ENCODE assay signal across 17 cellular contexts in genomic region chr17:80955078-80955477, GRCh38.
"Had no signal": no experiment of that assay in that cellular context is flagged by ENCODE, and none has a peak within 500 bp of the region (broad histone marks: within the 10 kb centered on the region; RNA-seq: fewer than 3 reads in every experiment).

No MANE protein-coding gene starts in this region.

- H3K36me3 Mint-ChIP-seq: natural killer cell had no signal

- H3K4me1 Mint-ChIP-seq: endodermal cell; natural killer cell; stimulated activated naive CD8-positive, alpha-beta T cell treated with anti-CD3 and anti-CD28 coated beads, Interleukin-15, amount 100 ng/mL, for 72 hours had no signal

- H3K27me3 ChIP-seq: esophagus squamous epithelium, gastrocnemius medialis, tibial nerve, uterus had no signal

- H3K9me3 ChIP-seq: esophagus squamous epithelium, gastrocnemius medialis, prostate gland, tibial nerve, uterus had no signal

- H3K27ac ChIP-seq: esophagus squamous epithelium, gastrocnemius medialis, prostate gland, tibial nerve, uterus had no signal

- H3K4me3 ChIP-seq: esophagus squamous epithelium, gastrocnemius medialis, lung, prostate gland, tibial nerve, uterus had no signal

- H3K27ac Mint-ChIP-seq: activated naive CD4-positive, alpha-beta T cell treated with anti-CD3 and anti-CD28 coated beads, Interleukin-2, amount 10 ng/mL, durations not matched to agents 7 days and 5 days; endodermal cell; natural killer cell; T-helper 2 cell treated with Interferon-gamma antibody and Interleukin-4, amounts not matched to agents 5 μg/mL and 100 μg/mL, for 36 hours had no signal

- DNase-seq: activated CD4-positive, alpha-beta T cell treated with anti-CD3 and anti-CD28 coated beads for 1 hour; activated naive CD4-positive, alpha-beta T cell treated with anti-CD3 and anti-CD28 coated beads, Interleukin-2, amount 10 ng/mL, durations not matched to agents 7 days and 5 days; activated T-cell treated with anti-CD3 and anti-CD28 coated beads, Interleukin-2, amount 50 U/mL, for 1 hour; amygdala; cerebellar nuclear complex; cortex of kidney; endodermal cell; esophagus squamous epithelium; gastrocnemius medialis; natural killer cell; stimulated activated CD4-positive, alpha-beta T cell treated with anti-CD3 and anti-CD28 coated beads, Interleukin-1b, Interleukin-23, amount 100 ng/mL, for 48 hours; stimulated activated naive CD8-positive, alpha-beta T cell treated with anti-CD3 and anti-CD28 coated beads, Interleukin-15, amount 100 ng/mL, for 72 hours had no signal

- H3K9me3 Mint-ChIP-seq: activated naive CD4-positive, alpha-beta T cell treated with anti-CD3 and anti-CD28 coated beads, Interleukin-2, amount 10 ng/mL, durations not matched to agents 7 days and 5 days; endodermal cell; natural killer cell; stimulated activated naive CD8-positive, alpha-beta T cell treated with anti-CD3 and anti-CD28 coated beads, Interleukin-15, amount 100 ng/mL, for 72 hours; T-helper 2 cell treated with Interferon-gamma antibody and Interleukin-4, amounts not matched to agents 5 μg/mL and 100 μg/mL, for 36 hours had no signal

- H3K36me3 ChIP-seq: prostate gland, uterus had no signal

- ATAC-seq: gastrocnemius medialis; natural killer cell; stimulated activated naive CD8-positive, alpha-beta T cell treated with anti-CD3 and anti-CD28 coated beads, Interleukin-15, amount 100 ng/mL, for 72 hours had no signal

- H3K27me3 Mint-ChIP-seq: activated naive CD4-positive, alpha-beta T cell treated with anti-CD3 and anti-CD28 coated beads, Interleukin-2, amount 10 ng/mL, durations not matched to agents 7 days and 5 days; stimulated activated naive CD8-positive, alpha-beta T cell treated with anti-CD3 and anti-CD28 coated beads, Interleukin-15, amount 100 ng/mL, for 72 hours had no signal

- H3K4me3 Mint-ChIP-seq: activated naive CD4-positive, alpha-beta T cell treated with anti-CD3 and anti-CD28 coated beads, Interleukin-2, amount 10 ng/mL, durations not matched to agents 7 days and 5 days; endodermal cell; natural killer cell; stimulated activated naive CD8-positive, alpha-beta T cell treated with anti-CD3 and anti-CD28 coated beads, Interleukin-15, amount 100 ng/mL, for 72 hours; T-helper 2 cell treated with Interferon-gamma antibody and Interleukin-4, amounts not matched to agents 5 μg/mL and 100 μg/mL, for 36 hours had no signal
